ENCODE assay signal across 8 cellular contexts in the genomic region with DNA sequence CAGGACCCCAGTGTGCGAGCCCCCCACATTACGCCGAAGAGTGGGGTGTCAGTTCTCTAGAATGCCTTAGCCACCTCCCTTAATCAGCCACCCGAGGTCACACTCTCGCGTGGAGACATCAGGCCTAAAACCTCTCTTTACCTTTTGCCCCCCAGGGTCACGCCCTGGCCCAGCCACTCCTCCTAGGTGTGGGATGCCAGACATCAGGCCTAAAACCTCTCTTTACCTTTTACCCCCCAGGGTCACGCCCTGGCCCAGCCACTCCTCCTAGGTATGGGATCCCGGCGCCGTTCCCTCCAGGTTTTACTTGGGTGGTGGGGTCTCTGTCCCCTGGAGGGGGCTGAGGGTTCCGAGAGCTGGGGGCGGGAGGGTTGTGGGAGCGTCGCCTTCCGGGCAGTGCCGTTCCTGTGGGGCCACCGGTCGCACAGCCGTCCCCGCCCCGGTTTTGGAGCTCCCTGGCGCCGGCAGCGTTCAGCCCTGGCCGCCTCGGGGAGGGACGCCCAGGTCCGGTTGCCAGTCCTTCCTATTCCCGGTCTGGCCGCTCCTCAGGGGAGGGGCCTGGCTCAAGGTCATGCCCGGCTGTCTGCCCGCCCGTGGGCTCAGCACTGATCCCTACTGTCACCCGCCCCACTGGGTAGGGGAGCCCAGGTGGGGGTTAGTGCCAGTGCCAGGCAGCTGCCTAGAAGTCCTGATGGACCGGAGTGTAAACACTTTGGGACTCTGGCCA. TPM values are rescaled to one million over a fixed set of nuclear protein-coding genes. Genes with fewer than 3 reads are reported as not detected.
DNase-seq lines count a peak whose midpoint lies in the region; ATAC-seq and TF ChIP-seq lines count a peak whose summit lies in the region.

No MANE protein-coding gene starts in this region.

- DNase-seq in CD4-positive, CD25-positive, alpha-beta regulatory T cell, result peak in 1 of 3 donors; percentile 27
- DNase-seq in RWPE1 (ENCODE audit: low spot score) (no peak), dorsolateral prefrontal cortex (peak in 2 of 10 donors; percentile 25), lower lobe of right lung (peak; percentile 86), thoracic aorta (ENCODE audit: low spot score) (no peak), NCI-H82 treated with DMSO at 0.1 percent for 48 hours (lab: John Stamatoyannopoulos, UW; ENCODE audit: unreplicated experiment) (no peak), T-helper 9 cell (no peak)

- peak in 1 of 2 donors; percentile 9 for ATAC-seq in CD4-positive, CD25-positive, alpha-beta regulatory T cell (ENCODE audit: low read depth in 2 of 2)
- peak; percentile 24 for ATAC-seq in GM21619 (IDR thresholded peaks at IDR 0.05; ENCODE audit: unreplicated experiment)
- ATAC-seq in lower lobe of right lung, result peak; percentile 87 to 91
- ATAC-seq in thoracic aorta (ENCODE audit: insufficient number of reproducible peaks, low FRiP score, low read depth), result no peak

- peak overlapping the region; percentile 90 to 99 (median 94) for H3K4me3 Mint-ChIP-seq in CD4-positive, CD25-positive, alpha-beta regulatory T cell

- H3K27me3 ChIP-seq in CD4-positive, CD25-positive, alpha-beta regulatory T cell (ENCODE audit: control insufficient read depth, insufficient read depth, low read length), result no peaks in the 10 kb centered on the region
- H3K27me3 ChIP-seq in dorsolateral prefrontal cortex, result no peaks in the 10 kb centered on the region
- no peaks in the 10 kb centered on the region for H3K27me3 ChIP-seq in lower lobe of right lung (ENCODE audit: low read depth)
- H3K27me3 ChIP-seq in thoracic aorta (replicated peaks; ENCODE audit: insufficient read depth), result no peaks in the 10 kb centered on the region

- intact Hi-C loops in dorsolateral prefrontal cortex (cut with DNase I) (no loop called here), lower lobe of right lung (cut with DNase I) (no loop called here)

- peaks cover 13% of the 10 kb centered on the region for H3K36me3 ChIP-seq in CD4-positive, CD25-positive, alpha-beta regulatory T cell (ENCODE audit: control insufficient read depth, insufficient read depth, low read length)
- H3K36me3 ChIP-seq in lower lobe of right lung, result peaks cover 23% of the 10 kb centered on the region
- H3K36me3 ChIP-seq in thoracic aorta, result peaks cover 4% of the 10 kb centered on the region

- H3K4me1 Mint-ChIP-seq in CD4-positive, CD25-positive, alpha-beta regulatory T cell, result peaks cover 11 to 42% (median 34%) of the 10 kb centered on the region in 4 donors

- peaks cover 6% of the 10 kb centered on the region for H3K36me3 Mint-ChIP-seq in CD4-positive, CD25-positive, alpha-beta regulatory T cell

- peak overlapping the region; percentile 78 for H3K4me3 ChIP-seq in CD4-positive, CD25-positive, alpha-beta regulatory T cell (ENCODE audit: low read depth, low read length)
- H3K4me3 ChIP-seq in dorsolateral prefrontal cortex (peak overlapping the region; percentile 68 to 100 (median 97)), lower lobe of right lung (peak overlapping the region; percentile 98), thoracic aorta (peak overlapping the region; percentile 89)

- no peak for TF ChIP-seq CTCF in RWPE1 (conservative IDR thresholded peaks at IDR 0.05; ENCODE audit: low read depth)
- TF ChIP-seq CTCF in dorsolateral prefrontal cortex (IDR thresholded peaks at IDR 0.05 in 54 of 56, conservative IDR thresholded peaks at IDR 0.05 in 2 of 56; ENCODE audit: low read depth in 1 of 56, partially characterized antibody in 56 of 56), result no peak
- no peak for TF ChIP-seq CTCF in lower lobe of right lung (IDR thresholded peaks at IDR 0.05)
- TF ChIP-seq CTCF in thoracic aorta (IDR thresholded peaks at IDR 0.05), result no peak

- peak overlapping the region; percentile 61 for H3K27ac ChIP-seq in CD4-positive, CD25-positive, alpha-beta regulatory T cell (ENCODE audit: insufficient read depth, low read length, poor library complexity, severe bottlenecking)
- H3K27ac ChIP-seq in RWPE1, result peak overlapping the region; percentile 94
- peak overlapping the region in 48 of 59 donors; percentile 9 to 95 (median 74) for H3K27ac ChIP-seq in dorsolateral prefrontal cortex
- H3K27ac ChIP-seq in lower lobe of right lung, result peak overlapping the region; percentile 95
- H3K27ac ChIP-seq in thoracic aorta, result peak overlapping the region; percentile 80 to 84

- CTCF ChIA-PET in RWPE1 (lab: Yijun Ruan, JAX), result interaction anchor here (1.0 kb wide), 1 partner anchor 159 kb away, joined by 5 read pairs; no protein-coding TSS in a partner anchor

- peak overlapping the region; percentile 84 to 94 (median 86) for H3K27ac Mint-ChIP-seq in CD4-positive, CD25-positive, alpha-beta regulatory T cell

- peaks cover 29% of the 10 kb centered on the region for H3K4me1 ChIP-seq in CD4-positive, CD25-positive, alpha-beta regulatory T cell (ENCODE audit: control insufficient read depth, insufficient read depth, low read length, poor library complexity, severe bottlenecking)
- peaks cover 25% of the 10 kb centered on the region for H3K4me1 ChIP-seq in lower lobe of right lung
- peaks cover 13 to 17% of the 10 kb centered on the region in 2 donors for H3K4me1 ChIP-seq in thoracic aorta (ENCODE audit: control insufficient read depth in 1 of 2, low read depth in 2 of 2)

- no peaks in the 10 kb centered on the region for H3K9me3 ChIP-seq in CD4-positive, CD25-positive, alpha-beta regulatory T cell (ENCODE audit: control insufficient read depth in 2 of 2, low read length in 2 of 2)
- H3K9me3 ChIP-seq in lower lobe of right lung, result no peaks in the 10 kb centered on the region
- H3K9me3 ChIP-seq in thoracic aorta, result no peaks in the 10 kb centered on the region

- peaks cover 11% of the 10 kb centered on the region for H3K27me3 Mint-ChIP-seq in CD4-positive, CD25-positive, alpha-beta regulatory T cell

- H3K9me3 Mint-ChIP-seq in CD4-positive, CD25-positive, alpha-beta regulatory T cell, result peaks cover 0 to 2% (median 0%) of the 10 kb centered on the region in 7 donors

- POLR2A ChIA-PET in RWPE1 (lab: Yijun Ruan, JAX; ENCODE audit: low non-redundant PET), result no interaction called here

RNA-seq across cellular contexts. Expression of gene VPS13D, which starts 0.9 kb away (rescaled TPM):
- total RNA-seq in CD4-positive, CD25-positive, alpha-beta regulatory T cell, result 96.0 TPM
- polyA plus RNA-seq in CD4-positive, CD25-positive, alpha-beta regulatory T cell, result 10 to 100 TPM in 2 of 4 donors, 1 to 10 TPM in 2; 8.1 to 11.6 (median 9.9) TPM
- total RNA-seq in dorsolateral prefrontal cortex, result 100 to 1,000 TPM in 119 of 120 experiments, 10 to 100 TPM in 1; 83.9 to 199 (median 129) TPM
- total RNA-seq in lower lobe of right lung, result 81.7 TPM
- total RNA-seq in thoracic aorta, result 100 to 1,000 TPM in 1 of 2 donors, 10 to 100 TPM in 1; 70.1 to 129 TPM
